43 cellular contexts compared by ENCODE assay signal in genomic region chr1:60049188-60049587, GRCh38. TPM values are rescaled to one million over a fixed set of nuclear protein-coding genes. Genes with fewer than 3 reads are reported as not detected.
"Had no signal": no experiment of that assay in that cellular context is flagged by ENCODE, and none has a peak within 500 bp of the region (broad histone marks: within the 10 kb centered on the region; RNA-seq: fewer than 3 reads in every experiment).

No MANE protein-coding gene starts in this region.

- H3K36me3 Mint-ChIP-seq: activated naive CD4-positive, alpha-beta T cell treated with anti-CD3 and anti-CD28 coated beads, Interleukin-2, amount 10 ng/mL, durations not matched to agents 7 days and 5 days; activated naive CD4-positive, alpha-beta T cell treated with anti-CD3 and anti-CD28 coated beads, Interleukin-2, amount 50 U/mL, for 24 hours; activated naive CD8-positive, alpha-beta T cell treated with anti-CD3 and anti-CD28 coated beads for 36 hours had no signal

- ATAC-seq: activated naive CD4-positive, alpha-beta T cell treated with anti-CD3 and anti-CD28 coated beads, Interleukin-2, amount 50 U/mL, for 72 hours; activated naive CD8-positive, alpha-beta T cell treated with anti-CD3 and anti-CD28 coated beads, Interleukin-2, amount 50 U/mL, for 24 hours; activated T-cell treated with anti-CD3 and anti-CD28 coated beads, Interleukin-2, amount 50 U/mL, for 4 hours; activated T-cell treated with anti-CD3 and anti-CD28 coated beads, Interleukin-2, amount 50 U/mL, for 72 hours; activated T-helper 17 cell treated with anti-CD3 and anti-CD28 coated beads, Interleukin-2, amount 50 U/mL, for 72 hours; body of pancreas had no signal

- H3K27me3 ChIP-seq: adrenal gland, ascending aorta, body of pancreas, brain microvascular endothelial cell, breast epithelium, cardiac muscle cell had no signal

- H3K27me3 Mint-ChIP-seq: brain had no signal

- H3K27ac ChIP-seq: adrenal gland, ascending aorta, body of pancreas, brain microvascular endothelial cell, breast epithelium, cardiac muscle cell had no signal

- H3K9me3 ChIP-seq: body of pancreas had no signal

- H3K36me3 ChIP-seq: adrenal gland, ascending aorta, brain microvascular endothelial cell, breast epithelium, cardiac muscle cell had no signal

- H3K27ac Mint-ChIP-seq: activated naive CD4-positive, alpha-beta T cell treated with anti-CD3 and anti-CD28 coated beads for 36 hours; activated naive CD4-positive, alpha-beta T cell treated with anti-CD3 and anti-CD28 coated beads, Interleukin-2, amount 10 ng/mL, durations not matched to agents 7 days and 5 days; activated naive CD4-positive, alpha-beta T cell treated with anti-CD3 and anti-CD28 coated beads, Interleukin-2, amount 50 U/mL, for 24 hours; activated naive CD4-positive, alpha-beta T cell treated with anti-CD3 and anti-CD28 coated beads, Interleukin-2, amount 50 U/mL, for 72 hours; activated naive CD8-positive, alpha-beta T cell; activated naive CD8-positive, alpha-beta T cell treated with anti-CD3 and anti-CD28 coated beads for 36 hours; activated naive CD8-positive, alpha-beta T cell treated with anti-CD3 and anti-CD28 coated beads, Interleukin-2, amount 10 ng/mL, durations not matched to agents 7 days and 5 days; activated naive CD8-positive, alpha-beta T cell treated with anti-CD3 and anti-CD28 coated beads, Interleukin-2, amount 50 U/mL, for 24 hours; activated T-cell treated with anti-CD3 and anti-CD28 coated beads, Interleukin-2, amount 50 U/mL, for 24 hours; activated T-cell treated with anti-CD3 and anti-CD28 coated beads, Interleukin-2, amount 50 U/mL, for 72 hours; activated T-helper 1 cell treated with anti-CD3 and anti-CD28 coated beads, Interleukin-12 subunit alpha, Interleukin-12 subunit beta, Interleukin-2, Interleukin-4 antibody, amounts not matched to agents 30 ng/mL and 10 ng/mL and 1 ng/mL, durations not matched to agents 14 hours and 24 hours and 36 hours; activated T-helper 17 cell treated with anti-CD3 and anti-CD28 coated beads, Interleukin-2, amount 50 U/mL, for 72 hours; activated T-helper 2 cell treated with anti-CD3 and anti-CD28 coated beads, Interferon-gamma antibody, Interleukin-2, Interleukin-4, amounts not matched to agents 10 μg/mL and 5 μg/mL and 100 μg/mL, durations not matched to agents 14 hours and 24 hours and 36 hours; brain had no signal

- FAIRE-seq: astrocyte, bronchial epithelial cell had no signal

- DNase-seq: activated effector memory CD4-positive, alpha-beta T cell treated with anti-CD3 and anti-CD28 coated beads, Interleukin-2, amount 50 U/mL, for 16 hours; activated effector memory CD4-positive, alpha-beta T cell treated with Interleukin-2 at 50 U/mL for 16 hours; activated gamma-delta T cell; activated gamma-delta T cell treated with Interleukin-2 at 50 U/mL for 16 hours; activated naive CD4-positive, alpha-beta T cell; activated naive CD4-positive, alpha-beta T cell treated with anti-CD3 and anti-CD28 coated beads for 36 hours; activated naive CD4-positive, alpha-beta T cell treated with anti-CD3 and anti-CD28 coated beads, Interleukin-2, amount 10 ng/mL, durations not matched to agents 7 days and 5 days; activated naive CD4-positive, alpha-beta T cell treated with anti-CD3 and anti-CD28 coated beads, Interleukin-2, amount 50 U/mL, for 16 hours; activated naive CD4-positive, alpha-beta T cell treated with Interleukin-2 at 50 U/mL for 16 hours; activated naive CD8-positive, alpha-beta T cell treated with anti-CD3 and anti-CD28 coated beads for 36 hours; activated naive CD8-positive, alpha-beta T cell treated with anti-CD3 and anti-CD28 coated beads, Interleukin-2, amount 10 ng/mL, durations not matched to agents 7 days and 5 days; activated naive CD8-positive, alpha-beta T cell treated with anti-CD3 and anti-CD28 coated beads, Interleukin-2, amount 50 U/mL, for 24 hours; activated T-cell treated with anti-CD3 and anti-CD28 coated beads, Interleukin-2, amount 50 U/mL, for 1 hour; activated T-cell treated with anti-CD3 and anti-CD28 coated beads, Interleukin-2, amount 50 U/mL, for 24 hours; activated T-cell treated with anti-CD3 and anti-CD28 coated beads, Interleukin-2, amount 50 U/mL, for 4 hours; activated T-cell treated with anti-CD3 and anti-CD28 coated beads, Interleukin-2, amount 50 U/mL, for 48 hours; activated T-cell treated with anti-CD3 and anti-CD28 coated beads, Interleukin-2, amount 50 U/mL, for 72 hours; adrenal gland; amniotic stem cell; amygdala; anterior cingulate cortex; aorta; body of pancreas; brain microvascular endothelial cell; caudate nucleus; central memory CD4-positive, alpha-beta T cell; cerebellar nuclear complex had no signal

- H3K4me3 Mint-ChIP-seq: activated naive CD4-positive, alpha-beta T cell treated with anti-CD3 and anti-CD28 coated beads for 36 hours; activated naive CD4-positive, alpha-beta T cell treated with anti-CD3 and anti-CD28 coated beads, Interleukin-2, amount 10 ng/mL, durations not matched to agents 7 days and 5 days; activated naive CD4-positive, alpha-beta T cell treated with anti-CD3 and anti-CD28 coated beads, Interleukin-2, amount 50 U/mL, for 24 hours; activated naive CD8-positive, alpha-beta T cell; activated naive CD8-positive, alpha-beta T cell treated with anti-CD3 and anti-CD28 coated beads for 36 hours; activated naive CD8-positive, alpha-beta T cell treated with anti-CD3 and anti-CD28 coated beads, Interleukin-2, amount 10 ng/mL, durations not matched to agents 7 days and 5 days; activated naive CD8-positive, alpha-beta T cell treated with anti-CD3 and anti-CD28 coated beads, Interleukin-2, amount 50 U/mL, for 24 hours; activated T-cell treated with anti-CD3 and anti-CD28 coated beads, Interleukin-2, amount 50 U/mL, for 24 hours; activated T-cell treated with anti-CD3 and anti-CD28 coated beads, Interleukin-2, amount 50 U/mL, for 4 hours; activated T-cell treated with anti-CD3 and anti-CD28 coated beads, Interleukin-2, amount 50 U/mL, for 72 hours; activated T-helper 1 cell treated with anti-CD3 and anti-CD28 coated beads, Interleukin-12 subunit alpha, Interleukin-12 subunit beta, Interleukin-2, Interleukin-4 antibody, amounts not matched to agents 30 ng/mL and 10 ng/mL and 1 ng/mL, durations not matched to agents 14 hours and 24 hours and 36 hours; activated T-helper 17 cell treated with anti-CD3 and anti-CD28 coated beads, Interleukin-2, amount 50 U/mL, for 72 hours; brain; central memory CD8-positive, alpha-beta T cell had no signal

- H3K4me1 Mint-ChIP-seq: activated naive CD4-positive, alpha-beta T cell treated with anti-CD3 and anti-CD28 coated beads, Interleukin-2, amount 10 ng/mL, durations not matched to agents 7 days and 5 days; activated naive CD4-positive, alpha-beta T cell treated with anti-CD3 and anti-CD28 coated beads, Interleukin-2, amount 50 U/mL, for 24 hours; activated naive CD8-positive, alpha-beta T cell treated with anti-CD3 and anti-CD28 coated beads for 36 hours; activated naive CD8-positive, alpha-beta T cell treated with anti-CD3 and anti-CD28 coated beads, Interleukin-2, amount 10 ng/mL, durations not matched to agents 7 days and 5 days; activated naive CD8-positive, alpha-beta T cell treated with anti-CD3 and anti-CD28 coated beads, Interleukin-2, amount 50 U/mL, for 24 hours; activated T-helper 17 cell treated with anti-CD3 and anti-CD28 coated beads, Interleukin-2, amount 50 U/mL, for 72 hours; brain; central memory CD8-positive, alpha-beta T cell had no signal

- H3K9me3 Mint-ChIP-seq: activated naive CD4-positive, alpha-beta T cell treated with anti-CD3 and anti-CD28 coated beads, Interleukin-2, amount 10 ng/mL, durations not matched to agents 7 days and 5 days; activated T-helper 17 cell treated with anti-CD3 and anti-CD28 coated beads, Interleukin-2, amount 50 U/mL, for 72 hours had no signal

- H3K4me3 ChIP-seq: adrenal gland, ascending aorta, body of pancreas, breast epithelium, cardiac muscle cell had no signal

- H3K4me1 ChIP-seq: adrenal gland, ascending aorta, body of pancreas, breast epithelium had no signal

RNA-seq across cellular contexts. Expression of gene C1orf87, which starts 24.4 kb away (rescaled TPM):
- total RNA-seq: activated naive CD4-positive, alpha-beta T cell treated with anti-CD3 and anti-CD28 coated beads for 36 hours; activated naive CD4-positive, alpha-beta T cell treated with anti-CD3 and anti-CD28 coated beads, Interleukin-2, amount 50 U/mL, for 72 hours; activated naive CD8-positive, alpha-beta T cell treated with anti-CD3 and anti-CD28 coated beads for 36 hours; activated naive CD8-positive, alpha-beta T cell treated with anti-CD3 and anti-CD28 coated beads, Interleukin-2, amount 10 ng/mL, durations not matched to agents 7 days and 5 days; activated T-cell treated with anti-CD3 and anti-CD28 coated beads, Interleukin-2, amount 50 U/mL, for 4 hours; activated T-cell treated with anti-CD3 and anti-CD28 coated beads, Interleukin-2, amount 50 U/mL, for 72 hours; activated T-helper 1 cell treated with anti-CD3 and anti-CD28 coated beads, Interleukin-12 subunit alpha, Interleukin-12 subunit beta, Interleukin-2, Interleukin-4 antibody, amounts not matched to agents 30 ng/mL and 10 ng/mL and 1 ng/mL, durations not matched to agents 14 hours and 24 hours and 36 hours; activated T-helper 17 cell treated with anti-CD3 and anti-CD28 coated beads, Interleukin-2, amount 50 U/mL, for 72 hours; activated T-helper 2 cell treated with anti-CD3 and anti-CD28 coated beads, Interferon-gamma antibody, Interleukin-2, Interleukin-4, amounts not matched to agents 10 μg/mL and 5 μg/mL and 100 μg/mL, durations not matched to agents 14 hours and 24 hours and 36 hours; ascending aorta; astrocyte; body of pancreas; breast epithelium; bronchial epithelial cell; cardiac muscle cell; cardiac septum; cerebellum; chondrocyte had no signal
- polyA plus RNA-seq: adrenal gland, cardiac muscle cell had no signal
